Comparison of ENCODE assay signal across 22 cellular contexts in genomic region chr17:34465756-34466155, GRCh38.
"Had no signal": no experiment of that assay in that cellular context is flagged by ENCODE, and none has a peak within 500 bp of the region (broad histone marks: within the 10 kb centered on the region; RNA-seq: fewer than 3 reads in every experiment).

No MANE protein-coding gene starts in this region.

- H3K4me1 ChIP-seq: ascending aorta, esophagus squamous epithelium, heart right ventricle, pancreas, psoas muscle, right atrium auricular region, thyroid gland, upper lobe of right lung had no signal

- H3K27ac ChIP-seq: ascending aorta, brain microvascular endothelial cell, coronary artery, esophagus squamous epithelium, heart right ventricle, pancreas, psoas muscle, right atrium auricular region, thyroid gland, upper lobe of right lung, VCaP had no signal

- H3K27me3 ChIP-seq: ascending aorta, brain microvascular endothelial cell, right atrium auricular region, thyroid gland, upper lobe of right lung had no signal

- ATAC-seq: activated CD8-positive, alpha-beta memory T cell treated with anti-CD3 and anti-CD28 coated beads, Interleukin-2, amount 10 ng/mL, durations not matched to agents 7 days and 5 days; activated CD8-positive, alpha-beta T cell treated with anti-CD3 and anti-CD28 coated beads for 36 hours; activated naive CD4-positive, alpha-beta T cell treated with anti-CD3 and anti-CD28 coated beads, Interleukin-2, amount 50 U/mL, for 72 hours; heart right ventricle; left colon; pancreas; upper lobe of right lung had no signal

- H3K36me3 ChIP-seq: ascending aorta, brain microvascular endothelial cell, esophagus squamous epithelium, heart right ventricle, pancreas, right atrium auricular region, thyroid gland, upper lobe of right lung had no signal

- H3K4me3 ChIP-seq: ascending aorta, coronary artery, esophagus squamous epithelium, heart right ventricle, pancreas, psoas muscle, right atrium auricular region, thyroid gland, upper lobe of right lung had no signal

- DNase-seq: activated CD4-positive, alpha-beta T cell treated with anti-CD3 and anti-CD28 coated beads, Interleukin-2, amount 10 ng/mL, durations not matched to agents 7 days and 5 days; activated CD4-positive, CD25-positive, alpha-beta regulatory T cell treated with anti-CD3 and anti-CD28 coated beads, Interleukin-2, amount 50 U/mL, for 72 hours; activated CD8-positive, alpha-beta memory T cell treated with anti-CD3 and anti-CD28 coated beads, Interleukin-2, amount 10 ng/mL, durations not matched to agents 7 days and 5 days; activated CD8-positive, alpha-beta T cell treated with anti-CD3 and anti-CD28 coated beads for 36 hours; activated T-cell treated with anti-CD3 and anti-CD28 coated beads for 4 hours; brain microvascular endothelial cell; endodermal cell; esophagus squamous epithelium; heart right ventricle; left colon; pancreas; psoas muscle; stimulated activated CD4-positive, alpha-beta T cell treated with anti-CD3 and anti-CD28 coated beads, Interleukin-12 subunit alpha, Interleukin-12 subunit beta, amount 100 ng/mL, for 4 hours; stimulated activated CD4-positive, alpha-beta T cell treated with anti-CD3 and anti-CD28 coated beads, Interleukin-4, amount 100 ng/mL, for 4 hours; thyroid gland; upper lobe of right lung had no signal

- FAIRE-seq: keratinocyte, pancreas had no signal

- H3K9me3 ChIP-seq: ascending aorta, esophagus squamous epithelium, heart right ventricle, pancreas, psoas muscle, right atrium auricular region, thyroid gland, upper lobe of right lung had no signal
